In the genomic region with DNA sequence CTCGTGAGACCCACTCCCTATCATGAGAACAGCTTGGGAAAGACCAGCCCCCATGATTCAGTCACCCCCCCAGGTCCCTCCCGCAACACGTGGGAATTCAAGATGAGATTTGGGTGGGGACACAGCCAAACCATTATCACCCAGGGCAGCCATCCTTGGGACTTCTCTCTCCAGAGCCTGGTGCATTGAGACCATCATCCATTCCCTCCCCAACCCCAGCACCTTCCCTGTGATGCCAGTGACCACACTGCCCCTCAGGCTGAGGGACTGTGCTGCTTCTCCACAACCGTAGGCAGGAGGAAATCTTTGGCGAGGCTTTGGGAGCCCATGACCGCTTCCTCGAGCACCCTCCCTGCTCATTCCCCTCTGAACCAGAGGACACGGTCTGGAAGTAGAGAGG, we compare ENCODE assay signal across 1 cellular context.
TF ChIP-seq lines count a peak whose summit lies in the region.

No MANE protein-coding gene starts in this region.

TF ChIP-seq in H1, 55 proteins besides CTCF, POLR2A, EP300 and RAD21 (continued from another document):
- TF ChIP-seq, protein P1, sequence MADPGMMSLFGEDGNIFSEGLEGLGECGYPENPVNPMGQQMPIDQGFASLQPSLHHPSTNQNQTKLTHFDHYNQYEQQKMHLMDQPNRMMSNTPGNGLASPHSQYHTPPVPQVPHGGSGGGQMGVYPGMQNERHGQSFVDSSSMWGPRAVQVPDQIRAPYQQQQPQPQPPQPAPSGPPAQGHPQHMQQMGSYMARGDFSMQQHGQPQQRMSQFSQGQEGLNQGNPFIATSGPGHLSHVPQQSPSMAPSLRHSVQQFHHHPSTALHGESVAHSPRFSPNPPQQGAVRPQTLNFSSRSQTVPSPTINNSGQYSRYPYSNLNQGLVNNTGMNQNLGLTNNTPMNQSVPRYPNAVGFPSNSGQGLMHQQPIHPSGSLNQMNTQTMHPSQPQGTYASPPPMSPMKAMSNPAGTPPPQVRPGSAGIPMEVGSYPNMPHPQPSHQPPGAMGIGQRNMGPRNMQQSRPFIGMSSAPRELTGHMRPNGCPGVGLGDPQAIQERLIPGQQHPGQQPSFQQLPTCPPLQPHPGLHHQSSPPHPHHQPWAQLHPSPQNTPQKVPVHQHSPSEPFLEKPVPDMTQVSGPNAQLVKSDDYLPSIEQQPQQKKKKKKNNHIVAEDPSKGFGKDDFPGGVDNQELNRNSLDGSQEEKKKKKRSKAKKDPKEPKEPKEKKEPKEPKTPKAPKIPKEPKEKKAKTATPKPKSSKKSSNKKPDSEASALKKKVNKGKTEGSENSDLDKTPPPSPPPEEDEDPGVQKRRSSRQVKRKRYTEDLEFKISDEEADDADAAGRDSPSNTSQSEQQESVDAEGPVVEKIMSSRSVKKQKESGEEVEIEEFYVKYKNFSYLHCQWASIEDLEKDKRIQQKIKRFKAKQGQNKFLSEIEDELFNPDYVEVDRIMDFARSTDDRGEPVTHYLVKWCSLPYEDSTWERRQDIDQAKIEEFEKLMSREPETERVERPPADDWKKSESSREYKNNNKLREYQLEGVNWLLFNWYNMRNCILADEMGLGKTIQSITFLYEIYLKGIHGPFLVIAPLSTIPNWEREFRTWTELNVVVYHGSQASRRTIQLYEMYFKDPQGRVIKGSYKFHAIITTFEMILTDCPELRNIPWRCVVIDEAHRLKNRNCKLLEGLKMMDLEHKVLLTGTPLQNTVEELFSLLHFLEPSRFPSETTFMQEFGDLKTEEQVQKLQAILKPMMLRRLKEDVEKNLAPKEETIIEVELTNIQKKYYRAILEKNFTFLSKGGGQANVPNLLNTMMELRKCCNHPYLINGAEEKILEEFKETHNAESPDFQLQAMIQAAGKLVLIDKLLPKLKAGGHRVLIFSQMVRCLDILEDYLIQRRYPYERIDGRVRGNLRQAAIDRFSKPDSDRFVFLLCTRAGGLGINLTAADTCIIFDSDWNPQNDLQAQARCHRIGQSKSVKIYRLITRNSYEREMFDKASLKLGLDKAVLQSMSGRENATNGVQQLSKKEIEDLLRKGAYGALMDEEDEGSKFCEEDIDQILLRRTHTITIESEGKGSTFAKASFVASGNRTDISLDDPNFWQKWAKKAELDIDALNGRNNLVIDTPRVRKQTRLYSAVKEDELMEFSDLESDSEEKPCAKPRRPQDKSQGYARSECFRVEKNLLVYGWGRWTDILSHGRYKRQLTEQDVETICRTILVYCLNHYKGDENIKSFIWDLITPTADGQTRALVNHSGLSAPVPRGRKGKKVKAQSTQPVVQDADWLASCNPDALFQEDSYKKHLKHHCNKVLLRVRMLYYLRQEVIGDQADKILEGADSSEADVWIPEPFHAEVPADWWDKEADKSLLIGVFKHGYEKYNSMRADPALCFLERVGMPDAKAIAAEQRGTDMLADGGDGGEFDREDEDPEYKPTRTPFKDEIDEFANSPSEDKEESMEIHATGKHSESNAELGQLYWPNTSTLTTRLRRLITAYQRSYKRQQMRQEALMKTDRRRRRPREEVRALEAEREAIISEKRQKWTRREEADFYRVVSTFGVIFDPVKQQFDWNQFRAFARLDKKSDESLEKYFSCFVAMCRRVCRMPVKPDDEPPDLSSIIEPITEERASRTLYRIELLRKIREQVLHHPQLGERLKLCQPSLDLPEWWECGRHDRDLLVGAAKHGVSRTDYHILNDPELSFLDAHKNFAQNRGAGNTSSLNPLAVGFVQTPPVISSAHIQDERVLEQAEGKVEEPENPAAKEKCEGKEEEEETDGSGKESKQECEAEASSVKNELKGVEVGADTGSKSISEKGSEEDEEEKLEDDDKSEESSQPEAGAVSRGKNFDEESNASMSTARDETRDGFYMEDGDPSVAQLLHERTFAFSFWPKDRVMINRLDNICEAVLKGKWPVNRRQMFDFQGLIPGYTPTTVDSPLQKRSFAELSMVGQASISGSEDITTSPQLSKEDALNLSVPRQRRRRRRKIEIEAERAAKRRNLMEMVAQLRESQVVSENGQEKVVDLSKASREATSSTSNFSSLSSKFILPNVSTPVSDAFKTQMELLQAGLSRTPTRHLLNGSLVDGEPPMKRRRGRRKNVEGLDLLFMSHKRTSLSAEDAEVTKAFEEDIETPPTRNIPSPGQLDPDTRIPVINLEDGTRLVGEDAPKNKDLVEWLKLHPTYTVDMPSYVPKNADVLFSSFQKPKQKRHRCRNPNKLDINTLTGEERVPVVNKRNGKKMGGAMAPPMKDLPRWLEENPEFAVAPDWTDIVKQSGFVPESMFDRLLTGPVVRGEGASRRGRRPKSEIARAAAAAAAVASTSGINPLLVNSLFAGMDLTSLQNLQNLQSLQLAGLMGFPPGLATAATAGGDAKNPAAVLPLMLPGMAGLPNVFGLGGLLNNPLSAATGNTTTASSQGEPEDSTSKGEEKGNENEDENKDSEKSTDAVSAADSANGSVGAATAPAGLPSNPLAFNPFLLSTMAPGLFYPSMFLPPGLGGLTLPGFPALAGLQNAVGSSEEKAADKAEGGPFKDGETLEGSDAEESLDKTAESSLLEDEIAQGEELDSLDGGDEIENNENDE (IDR thresholded peaks at IDR 0.05; ENCODE audit: insufficient replicate concordance, low read length): no peak
- TF ChIP-seq KDM1A (IDR thresholded peaks at IDR 0.05; ENCODE audit: borderline replicate concordance, low read length) (no peak), RNF2 (IDR thresholded peaks at IDR 0.05; ENCODE audit: borderline replicate concordance, low read depth, low read length, missing control alignments, poor library complexity, severe bottlenecking) (no peak), SIRT6 (IDR thresholded peaks at IDR 0.05; ENCODE audit: low read length) (no peak), CREB1 (IDR thresholded peaks at IDR 0.05) (no peak), RXRA (IDR thresholded peaks at IDR 0.05; ENCODE audit: insufficient read depth, low read depth, low read length) (no peak), CHD1 (IDR thresholded peaks at IDR 0.05; ENCODE audit: low read depth, low read length) (no peak), RFX5 (IDR thresholded peaks at IDR 0.05; ENCODE audit: borderline replicate concordance, low read depth, low read length) (no peak), TAF1 (IDR thresholded peaks at IDR 0.05; ENCODE audit: low read depth, low read length) (no peak), SIX5 (IDR thresholded peaks at IDR 0.05; ENCODE audit: low read depth, low read length) (no peak), NRF1 (IDR thresholded peaks at IDR 0.05; ENCODE audit: low read depth, low read length) (no peak)
- TF ChIP-seq, protein P2, sequence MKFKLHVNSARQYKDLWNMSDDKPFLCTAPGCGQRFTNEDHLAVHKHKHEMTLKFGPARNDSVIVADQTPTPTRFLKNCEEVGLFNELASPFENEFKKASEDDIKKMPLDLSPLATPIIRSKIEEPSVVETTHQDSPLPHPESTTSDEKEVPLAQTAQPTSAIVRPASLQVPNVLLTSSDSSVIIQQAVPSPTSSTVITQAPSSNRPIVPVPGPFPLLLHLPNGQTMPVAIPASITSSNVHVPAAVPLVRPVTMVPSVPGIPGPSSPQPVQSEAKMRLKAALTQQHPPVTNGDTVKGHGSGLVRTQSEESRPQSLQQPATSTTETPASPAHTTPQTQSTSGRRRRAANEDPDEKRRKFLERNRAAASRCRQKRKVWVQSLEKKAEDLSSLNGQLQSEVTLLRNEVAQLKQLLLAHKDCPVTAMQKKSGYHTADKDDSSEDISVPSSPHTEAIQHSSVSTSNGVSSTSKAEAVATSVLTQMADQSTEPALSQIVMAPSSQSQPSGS (IDR thresholded peaks at IDR 0.05; ENCODE audit: low read length): no peak
- TF ChIP-seq, protein P3, sequence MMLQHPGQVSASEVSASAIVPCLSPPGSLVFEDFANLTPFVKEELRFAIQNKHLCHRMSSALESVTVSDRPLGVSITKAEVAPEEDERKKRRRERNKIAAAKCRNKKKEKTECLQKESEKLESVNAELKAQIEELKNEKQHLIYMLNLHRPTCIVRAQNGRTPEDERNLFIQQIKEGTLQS (IDR thresholded peaks at IDR 0.05; ENCODE audit: insufficient read depth, low read depth, low read length): no peak
